Comparison of ENCODE assay signal across 10 cellular contexts in the genomic region with DNA sequence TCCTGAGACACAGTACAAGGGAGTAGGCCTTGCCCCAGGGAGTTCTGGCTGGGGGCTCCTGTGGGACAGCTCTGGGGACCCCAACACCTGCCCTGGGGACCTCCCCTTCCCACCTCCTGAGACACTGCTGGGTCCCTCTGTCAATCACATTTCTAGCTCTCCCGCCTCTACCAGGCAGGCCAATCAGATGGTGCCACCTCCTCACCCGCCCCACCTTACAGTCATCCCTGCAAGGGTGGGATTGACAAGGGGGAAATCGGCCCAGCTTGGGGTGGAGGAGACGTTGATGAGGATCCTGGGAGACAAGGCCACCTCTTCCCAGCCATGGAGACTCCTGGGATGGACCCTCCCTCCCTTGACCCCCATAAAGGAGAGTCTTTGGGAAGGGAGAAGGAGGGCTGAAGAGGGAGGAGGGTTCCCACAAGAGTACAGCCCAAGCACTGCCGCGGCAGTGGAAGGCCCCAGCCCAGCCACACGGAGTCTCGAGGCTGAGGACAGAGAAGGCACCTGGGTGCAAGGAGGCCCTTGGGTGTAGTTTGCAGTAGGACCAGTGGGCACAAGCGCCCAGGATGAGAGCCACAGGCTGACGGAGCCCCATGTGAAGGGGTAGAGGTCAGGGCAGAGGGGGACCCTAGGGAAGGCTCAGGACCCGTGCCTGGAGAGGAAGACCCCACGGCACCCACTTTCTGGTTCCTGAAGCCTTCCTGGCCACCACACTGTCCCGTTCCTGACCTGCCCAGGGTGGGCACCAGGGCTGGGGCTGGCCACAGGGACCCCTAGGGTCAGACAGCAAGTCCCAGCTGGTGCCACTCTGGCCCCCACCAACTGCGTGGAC.
DNase-seq lines count a peak whose midpoint lies in the region; ATAC-seq, FAIRE-seq and TF ChIP-seq lines count a peak whose summit lies in the region.
"Had no signal": no experiment of that assay in that cellular context is flagged by ENCODE, and none has a peak within 500 bp of the region (broad histone marks: within the 10 kb centered on the region; RNA-seq: fewer than 3 reads in every experiment).

No MANE protein-coding gene starts in this region.

- H3K36me3 ChIP-seq in lung (ENCODE audit: control insufficient read depth in 2 of 2, insufficient read depth in 2 of 2, low read length in 2 of 2): no peaks in the 10 kb centered on the region
- H3K36me3 ChIP-seq in stomach: no peaks in the 10 kb centered on the region

- no peak for TF ChIP-seq CTCF in brain (conservative IDR thresholded peaks at IDR 0.05)
- TF ChIP-seq CTCF in lung (IDR thresholded peaks at IDR 0.05; ENCODE audit: control extremely low read depth, extremely low read depth): no peak
- TF ChIP-seq CTCF in stomach (IDR thresholded peaks at IDR 0.05): no peak

- H3K9me3 ChIP-seq in lung (ENCODE audit: control insufficient read depth in 2 of 2, insufficient read depth in 1 of 2, low read length in 1 of 2) (no peaks in the 10 kb centered on the region), stomach (no peaks in the 10 kb centered on the region)

- TF ChIP-seq RAD21 in Ishikawa (IDR thresholded peaks at IDR 0.05; ENCODE audit: low read depth): no peak

- TF ChIP-seq POLR2A in stomach (IDR thresholded peaks at IDR 0.05): no peak
- TF ChIP-seq POLR2A in GM12891 (IDR thresholded peaks at IDR 0.05; ENCODE audit: low read depth, low read length): no peak

- peaks cover 85% of the 10 kb centered on the region for H3K4me1 Mint-ChIP-seq in brain
- H3K4me1 Mint-ChIP-seq in T-helper 2 cell treated with Interferon-gamma antibody and Interleukin-4, amounts not matched to agents 5 μg/mL and 100 μg/mL, for 36 hours (ENCODE audit: low read depth): no peaks in the 10 kb centered on the region

- peaks cover 8 to 9% of the 10 kb centered on the region in 2 donors for H3K4me1 ChIP-seq in lung (ENCODE audit: control insufficient read depth in 2 of 2, insufficient read depth in 2 of 2, low read length in 2 of 2)
- H3K4me1 ChIP-seq in stomach: peaks cover 18 to 28% (median 24%) of the 10 kb centered on the region in 4 donors

- ATAC-seq in lung (ENCODE audit: insufficient read depth, low FRiP score) (no peak), GM18511 (IDR thresholded peaks at IDR 0.05; ENCODE audit: unreplicated experiment) (no peak)

- H3K36me3 Mint-ChIP-seq in brain: no peaks in the 10 kb centered on the region
- no peaks in the 10 kb centered on the region for H3K36me3 Mint-ChIP-seq in T-helper 2 cell treated with Interferon-gamma antibody and Interleukin-4, amounts not matched to agents 5 μg/mL and 100 μg/mL, for 36 hours (ENCODE audit: low read depth)

- WGBS in lung, 2 donors: 93% methylated on average over 14 of the region's 14 CpGs
- 83 to 92% (median 86%) methylated on average over 10 to 14 of the region's 14 CpGs for WGBS in stomach, 5 donors

- no peak overlapping the region for H3K4me3 ChIP-seq in lung
- peak overlapping the region in 1 of 4 donors; percentile 26 for H3K4me3 ChIP-seq in stomach
- H3K4me3 ChIP-seq: skin epidermis had no signal

- TF ChIP-seq EP300 in Ishikawa (IDR thresholded peaks at IDR 0.05; ENCODE audit: borderline replicate concordance): no peak
- TF ChIP-seq EP300 in stomach (IDR thresholded peaks at IDR 0.05): no peak

- intact Hi-C loops in stomach (cut with DNase I; ENCODE audit: low total_unique reads): no loop called here

- H3K27me3 ChIP-seq in lung (ENCODE audit: control insufficient read depth, insufficient read depth): no peaks in the 10 kb centered on the region
- H3K27me3 ChIP-seq in stomach: peaks cover 0 to 8% (median 0%) of the 10 kb centered on the region in 3 donors

- H3K9me3 Mint-ChIP-seq in brain: peaks cover 0 to 7% (median 5%) of the 10 kb centered on the region in 5 experiments
- no peaks in the 10 kb centered on the region for H3K9me3 Mint-ChIP-seq in T-helper 2 cell treated with Interferon-gamma antibody and Interleukin-4, amounts not matched to agents 5 μg/mL and 100 μg/mL, for 36 hours

- peaks cover 8% of the 10 kb centered on the region for H3K27me3 Mint-ChIP-seq in brain
- H3K27me3 Mint-ChIP-seq in T-helper 2 cell treated with Interferon-gamma antibody and Interleukin-4, amounts not matched to agents 5 μg/mL and 100 μg/mL, for 36 hours (ENCODE audit: low read depth): no peaks in the 10 kb centered on the region

- no peak for FAIRE-seq in GM12891 (lab: Jason Lieb, UNC)

- no peak overlapping the region for H3K4me3 Mint-ChIP-seq in brain
- no peak overlapping the region for H3K4me3 Mint-ChIP-seq in T-helper 2 cell treated with Interferon-gamma antibody and Interleukin-4, amounts not matched to agents 5 μg/mL and 100 μg/mL, for 36 hours

- DNase-seq in lung (ENCODE audit: low spot score) (peak; percentile 28), stomach (peak; percentile 20), GM12891 (ENCODE audit: insufficient read length, low spot score) (no peak), NCI-H526 treated with DMSO at 0.1 percent for 48 hours (lab: John Stamatoyannopoulos, UW) (no peak)
- no peak for DNase-seq in T-helper 2 cell treated with Interferon-gamma antibody and Interleukin-4, amounts not matched to agents 5 μg/mL and 100 μg/mL, for 36 hours (ENCODE audit: low spot score)
- DNase-seq: activated CD4-positive, alpha-beta T cell treated with anti-CD3 and anti-CD28 coated beads, Interleukin-2, amount 50 U/mL, for 1 hour had no signal

- H3K27ac ChIP-seq in lung (ENCODE audit: low read depth in 1 of 2, low read length in 1 of 2) (peak overlapping the region; percentile 40 to 88), stomach (peak overlapping the region; percentile 19 to 85 (median 78))

- peak overlapping the region; percentile 48 to 94 (median 86) for H3K27ac Mint-ChIP-seq in brain
- H3K27ac Mint-ChIP-seq in T-helper 2 cell treated with Interferon-gamma antibody and Interleukin-4, amounts not matched to agents 5 μg/mL and 100 μg/mL, for 36 hours: no peak overlapping the region

TF ChIP-seq in Ishikawa, 13 proteins besides CTCF, POLR2A, EP300 and RAD21:
- no peak for TF ChIP-seq MAX (IDR thresholded peaks at IDR 0.05)
- 0 out of 2 replicates have a peak, but pooled peaks have one; percentile 4 for TF ChIP-seq TAF1 (IDR thresholded peaks at IDR 0.05; ENCODE audit: low read depth)

TF ChIP-seq in GM12891, 5 proteins besides CTCF, POLR2A, EP300 and RAD21:
- TF ChIP-seq POLR2AphosphoS5 (IDR thresholded peaks at IDR 0.05; ENCODE audit: low read depth, low read length) (no peak), TAF1 (IDR thresholded peaks at IDR 0.05; ENCODE audit: low read depth, low read length) (no peak), PAX5 (IDR thresholded peaks at IDR 0.05; ENCODE audit: insufficient read depth, low read length, severe bottlenecking) (no peak), SPI1 (IDR thresholded peaks at IDR 0.05; ENCODE audit: low read depth, low read length) (no peak), POU2F2 (IDR thresholded peaks at IDR 0.05; ENCODE audit: low read depth, low read length) (no peak)

Comparison
In these comparisons a context has a peak if more than half of its experiments do, and no peak if none do; other contexts are left out.
1. DNase-seq: peak in lung (single experiment) and stomach (single experiment); none in GM12891 (single experiment), T-helper 2 cell treated with Interferon-gamma antibody and Interleukin-4, amounts not matched to agents 5 μg/mL and 100 μg/mL, for 36 hours (single experiment) and NCI-H526 treated with DMSO at 0.1 percent for 48 hours (single experiment).